1 cellular context compared by ENCODE assay signal in the genomic region with DNA sequence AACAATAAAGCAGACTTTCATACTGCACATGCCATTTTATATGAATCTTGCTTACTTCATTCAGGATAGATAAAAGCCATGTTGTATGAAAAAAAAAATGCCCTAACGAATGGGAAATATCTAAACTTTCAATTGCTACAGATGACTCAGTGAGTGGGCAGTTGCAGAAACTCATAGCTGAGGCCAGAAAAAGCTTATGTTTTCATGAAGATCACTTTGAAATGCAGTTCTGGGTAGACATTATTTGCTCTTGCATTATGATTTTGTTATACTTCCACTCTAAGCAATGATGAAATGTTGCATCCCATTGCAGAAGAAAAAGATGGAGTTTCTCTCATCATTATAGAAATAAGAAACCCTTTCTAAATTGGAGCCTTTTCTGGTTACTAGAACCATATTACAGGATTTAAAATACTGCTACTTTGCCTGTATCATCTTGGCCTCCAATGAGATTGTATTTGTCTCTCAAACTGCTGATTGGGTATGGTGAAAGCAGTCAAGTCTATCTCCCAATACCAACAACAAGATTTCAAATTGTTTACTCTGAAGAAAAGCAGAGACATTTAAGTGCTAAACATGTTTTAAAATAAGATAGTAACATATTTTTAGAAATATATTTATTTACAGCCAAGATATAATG.
TF ChIP-seq lines count a peak whose summit lies in the region.

No MANE protein-coding gene starts in this region.

TF ChIP-seq in HEK293, 187 proteins besides CTCF, POLR2A, EP300 and RAD21:
- TF ChIP-seq, protein P1, sequence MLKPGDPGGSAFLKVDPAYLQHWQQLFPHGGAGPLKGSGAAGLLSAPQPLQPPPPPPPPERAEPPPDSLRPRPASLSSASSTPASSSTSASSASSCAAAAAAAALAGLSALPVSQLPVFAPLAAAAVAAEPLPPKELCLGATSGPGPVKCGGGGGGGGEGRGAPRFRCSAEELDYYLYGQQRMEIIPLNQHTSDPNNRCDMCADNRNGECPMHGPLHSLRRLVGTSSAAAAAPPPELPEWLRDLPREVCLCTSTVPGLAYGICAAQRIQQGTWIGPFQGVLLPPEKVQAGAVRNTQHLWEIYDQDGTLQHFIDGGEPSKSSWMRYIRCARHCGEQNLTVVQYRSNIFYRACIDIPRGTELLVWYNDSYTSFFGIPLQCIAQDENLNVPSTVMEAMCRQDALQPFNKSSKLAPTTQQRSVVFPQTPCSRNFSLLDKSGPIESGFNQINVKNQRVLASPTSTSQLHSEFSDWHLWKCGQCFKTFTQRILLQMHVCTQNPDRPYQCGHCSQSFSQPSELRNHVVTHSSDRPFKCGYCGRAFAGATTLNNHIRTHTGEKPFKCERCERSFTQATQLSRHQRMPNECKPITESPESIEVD (tag by site-specific recombination; IDR thresholded peaks at IDR 0.05): peak; percentile 77
- TF ChIP-seq, protein P2, sequence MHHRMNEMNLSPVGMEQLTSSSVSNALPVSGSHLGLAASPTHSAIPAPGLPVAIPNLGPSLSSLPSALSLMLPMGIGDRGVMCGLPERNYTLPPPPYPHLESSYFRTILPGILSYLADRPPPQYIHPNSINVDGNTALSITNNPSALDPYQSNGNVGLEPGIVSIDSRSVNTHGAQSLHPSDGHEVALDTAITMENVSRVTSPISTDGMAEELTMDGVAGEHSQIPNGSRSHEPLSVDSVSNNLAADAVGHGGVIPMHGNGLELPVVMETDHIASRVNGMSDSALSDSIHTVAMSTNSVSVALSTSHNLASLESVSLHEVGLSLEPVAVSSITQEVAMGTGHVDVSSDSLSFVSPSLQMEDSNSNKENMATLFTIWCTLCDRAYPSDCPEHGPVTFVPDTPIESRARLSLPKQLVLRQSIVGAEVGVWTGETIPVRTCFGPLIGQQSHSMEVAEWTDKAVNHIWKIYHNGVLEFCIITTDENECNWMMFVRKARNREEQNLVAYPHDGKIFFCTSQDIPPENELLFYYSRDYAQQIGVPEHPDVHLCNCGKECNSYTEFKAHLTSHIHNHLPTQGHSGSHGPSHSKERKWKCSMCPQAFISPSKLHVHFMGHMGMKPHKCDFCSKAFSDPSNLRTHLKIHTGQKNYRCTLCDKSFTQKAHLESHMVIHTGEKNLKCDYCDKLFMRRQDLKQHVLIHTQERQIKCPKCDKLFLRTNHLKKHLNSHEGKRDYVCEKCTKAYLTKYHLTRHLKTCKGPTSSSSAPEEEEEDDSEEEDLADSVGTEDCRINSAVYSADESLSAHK (tag by site-specific recombination; IDR thresholded peaks at IDR 0.05): no peak
- TF ChIP-seq ZBTB48 (tag by site-specific recombination; IDR thresholded peaks at IDR 0.05): no peak
- 0 out of 2 replicates have a peak, but pooled peaks have one; percentile 16 for TF ChIP-seq ZFHX2 (tag by site-specific recombination; conservative IDR thresholded peaks at IDR 0.05)
- no peak for TF ChIP-seq ZNF521 (tag by site-specific recombination; IDR thresholded peaks at IDR 0.05)
TF ChIP-seq in HEK293: peak in this region for 2.
